8 cellular contexts compared by ENCODE assay signal in the genomic region with DNA sequence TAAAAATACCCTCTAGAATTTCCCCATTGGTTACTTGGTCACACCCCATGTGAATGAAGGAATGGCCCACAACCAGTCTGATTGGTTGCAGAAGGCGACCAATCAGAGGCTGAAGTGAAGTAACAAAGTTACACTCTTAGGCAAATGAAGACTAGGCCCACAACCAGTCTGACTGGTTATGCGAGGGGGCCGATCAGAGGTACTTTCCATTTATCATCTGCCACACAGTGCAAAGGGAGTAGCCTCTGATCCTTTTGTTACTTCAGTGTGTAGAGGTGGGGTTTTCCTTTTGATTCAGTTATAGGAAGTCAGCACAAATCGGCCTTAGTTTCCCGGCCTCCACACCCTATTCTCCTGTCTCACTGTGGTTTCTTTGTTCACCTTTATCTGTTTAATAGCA.
DNase-seq lines count a peak whose midpoint lies in the region; ATAC-seq and TF ChIP-seq lines count a peak whose summit lies in the region.

No MANE protein-coding gene starts in this region.

- no peaks in the 10 kb centered on the region for H3K23me2 ChIP-seq in H9 (ENCODE audit: insufficient read length, low read depth, low read length, poor library complexity, severe bottlenecking)

- H3K36me3 ChIP-seq in gastroesophageal sphincter: no peaks in the 10 kb centered on the region

- H4K91ac ChIP-seq in H9 (ENCODE audit: insufficient read length, low read depth, low read length): no peak overlapping the region

- no peak overlapping the region for H3K4ac ChIP-seq in H9 (ENCODE audit: low read depth, low read length)

- TF ChIP-seq CTCF in H9 (conservative IDR thresholded peaks at IDR 0.05) (no peak), gastroesophageal sphincter (IDR thresholded peaks at IDR 0.05) (no peak)

- no CpG with 5 or more reads among the region's 5 CpGs for WGBS in H9 (ENCODE audit: extremely low coverage, insufficient read length, low lambda C conversion rate)
- 65 to 100% methylated on average over 3 to 4 of the region's 5 CpGs for WGBS in gastroesophageal sphincter (ENCODE audit: low coverage in 1 of 2), 2 donors

- no peak overlapping the region for H3K18ac ChIP-seq in H9 (ENCODE audit: insufficient read length, low read depth, low read length)

- no peak overlapping the region for H3K4me2 ChIP-seq in H9 (ENCODE audit: insufficient read depth, insufficient read length, low read length)

- peaks cover 0 to 6% (median 0%) of the 10 kb centered on the region in 3 experiments; a peak in 1 of 7 replicates for H3K36me3 Mint-ChIP-seq in H9 (ENCODE audit: insufficient read depth in 1 of 3, low read depth in 3 of 3)

- no peak overlapping the region for H2BK120ac ChIP-seq in H9 (ENCODE audit: low read depth, low read length, poor library complexity, severe bottlenecking)

- H3K4me1 Mint-ChIP-seq in H9: peaks cover 19 to 24% of the 10 kb centered on the region in 2 experiments

- no peak overlapping the region for H2AFZ ChIP-seq in H9 (ENCODE audit: low read length)

- H2BK5ac ChIP-seq in H9 (ENCODE audit: insufficient read length, low read length): no peak overlapping the region

- H3K56ac ChIP-seq in H9 (ENCODE audit: insufficient read length, low read depth, low read length): no peak overlapping the region

- peak overlapping the region; percentile 22 to 76 (median 35); a peak in 4 of 7 replicates for H3K27ac Mint-ChIP-seq in H9

- no peak for TF ChIP-seq POLR2A in gastroesophageal sphincter (IDR thresholded peaks at IDR 0.05)

- ATAC-seq in GM18868 (IDR thresholded peaks at IDR 0.05; ENCODE audit: unreplicated experiment) (peak; percentile 92), gastroesophageal sphincter (no peak)

- H3K27ac ChIP-seq in H9 (ENCODE audit: insufficient read length, low read depth, low read length): no peak overlapping the region
- no peak overlapping the region for H3K27ac ChIP-seq in gastroesophageal sphincter

- no peak overlapping the region for H3K23ac ChIP-seq in H9 (ENCODE audit: insufficient read length, low read depth, low read length)

- no peaks in the 10 kb centered on the region for H3K79me1 ChIP-seq in H9 (ENCODE audit: insufficient read depth, low read depth, low read length, poor library complexity, severe bottlenecking)

- no peak overlapping the region for H4K5ac ChIP-seq in H9 (ENCODE audit: insufficient read length, low read depth, low read length)

- no peak overlapping the region for H2BK20ac ChIP-seq in H9 (ENCODE audit: low read depth, low read length, poor library complexity, severe bottlenecking)

- H2AK5ac ChIP-seq in H9 (ENCODE audit: insufficient read length, low read length): no peak overlapping the region

- no peaks in the 10 kb centered on the region; a peak in 1 of 5 replicates for H3K9me3 Mint-ChIP-seq in H9

- H3K14ac ChIP-seq in H9 (ENCODE audit: insufficient read depth, low read length): no peak overlapping the region

- H4K8ac ChIP-seq in H9 (replicated peaks; ENCODE audit: insufficient read length, low read depth, low read length): no peak overlapping the region

- H3K9me3 ChIP-seq in H9 (ENCODE audit: control insufficient read depth, low read depth, low read length) (no peaks in the 10 kb centered on the region), gastroesophageal sphincter (no peaks in the 10 kb centered on the region)

- no peak overlapping the region for H2BK15ac ChIP-seq in H9 (ENCODE audit: low read depth, low read length)

- peak; percentile 79 for DNase-seq in H9
- peak; percentile 45 for DNase-seq in NCI-H345 treated with DMSO at 0.1 percent for 48 hours (lab: John Stamatoyannopoulos, UW; ENCODE audit: unreplicated experiment)
- DNase-seq in central memory CD4-positive, alpha-beta T cell: peak; percentile 5
- peak; percentile 26 for DNase-seq in stimulated activated CD4-positive, alpha-beta T cell treated with anti-CD3 and anti-CD28 coated beads, Interleukin-4, amount 100 ng/mL, for 1 hour
- no peak for DNase-seq in NCI-H2171 (lab: John Stamatoyannopoulos, UW)
- DNase-seq in hepatic stellate cell (ENCODE audit: low spot score): no peak

- H3K79me2 ChIP-seq in H9 (ENCODE audit: insufficient read depth, low read length): no peaks in the 10 kb centered on the region

- H3K4me1 ChIP-seq in H9 (ENCODE audit: insufficient read depth, low read length) (peaks cover 3% of the 10 kb centered on the region; the same call in 1 of the 2 replicates), gastroesophageal sphincter (peaks cover 0 to 3% (median 0%) of the 10 kb centered on the region in 3 donors)

- no peak overlapping the region for H3K4me3 Mint-ChIP-seq in H9

- H3K27me3 ChIP-seq in H9 (ENCODE audit: insufficient read depth, low read length) (no peaks in the 10 kb centered on the region), gastroesophageal sphincter (no peaks in the 10 kb centered on the region)

- no peak for TF ChIP-seq EP300 in gastroesophageal sphincter (IDR thresholded peaks at IDR 0.05)

- H2BK12ac ChIP-seq in H9 (ENCODE audit: insufficient read length, low read depth, low read length): no peak overlapping the region

- no peaks in the 10 kb centered on the region for H3K27me3 Mint-ChIP-seq in H9 (ENCODE audit: low read depth)

- H4K20me1 ChIP-seq in H9 (ENCODE audit: control insufficient read depth, insufficient read depth, insufficient read length): no peaks in the 10 kb centered on the region

- H3T11ph ChIP-seq in H9 (ENCODE audit: low read length): no peak overlapping the region

- H3K4me3 ChIP-seq in gastroesophageal sphincter: no peak overlapping the region

- H3K9ac ChIP-seq in H9 (ENCODE audit: extremely low read depth, insufficient read length, low read length): no peak overlapping the region

Comparison
In these comparisons a context has a peak if more than half of its experiments do, and no peak if none do; other contexts are left out.
1. DNase-seq: peak in H9 (single experiment), NCI-H345 treated with DMSO at 0.1 percent for 48 hours (single experiment), central memory CD4-positive, alpha-beta T cell (single experiment) and stimulated activated CD4-positive, alpha-beta T cell treated with anti-CD3 and anti-CD28 coated beads, Interleukin-4, amount 100 ng/mL, for 1 hour (single experiment); none in NCI-H2171 (single experiment) and hepatic stellate cell (single experiment).